In the genomic region with DNA sequence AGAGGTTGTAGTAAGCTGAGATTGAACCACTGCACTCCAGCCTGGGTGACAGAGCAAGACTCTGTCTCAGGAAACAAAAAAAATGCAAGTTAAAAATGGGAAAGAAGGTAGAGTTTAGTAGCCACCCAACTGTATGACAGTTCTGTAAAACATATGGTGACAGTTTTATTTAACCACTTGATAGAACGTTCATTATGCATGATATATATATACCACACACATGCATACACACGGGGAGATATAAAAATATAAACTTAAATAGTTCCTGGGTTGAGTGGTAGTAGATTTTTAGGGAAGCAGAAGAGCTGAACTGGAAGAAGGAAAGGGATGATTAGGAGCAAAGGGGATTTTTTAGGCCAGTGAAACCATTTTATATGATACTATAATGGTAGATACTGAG, we compare ENCODE assay signal across 19 cellular contexts.
A peak's percentile ranks its signal among the peaks of the same experiment; 100 is the strongest.
DNase-seq lines count a peak whose midpoint lies in the region; ATAC-seq, FAIRE-seq and TF ChIP-seq lines count a peak whose summit lies in the region.
"Had no signal": no experiment of that assay in that cellular context is flagged by ENCODE, and none has a peak within 500 bp of the region (broad histone marks: within the 10 kb centered on the region; RNA-seq: fewer than 3 reads in every experiment).

No MANE protein-coding gene starts in this region.

- no peaks in the 10 kb centered on the region for H4K20me1 ChIP-seq in GM12878 (ENCODE audit: control insufficient read depth, insufficient read depth)

- peaks cover 21 to 33% of the 10 kb centered on the region in 2 donors for H3K36me3 Mint-ChIP-seq in CD14-positive monocyte
- H3K36me3 Mint-ChIP-seq in immature natural killer cell = peaks cover 0 to 5% (median 3%) of the 10 kb centered on the region in 3 donors

- no TSS peak for BruUV-seq in GM12878 (replicated peaks; lab: Mats Ljungman, UMichigan)

- H3K27ac Mint-ChIP-seq in CD14-positive monocyte (peak overlapping the region in 4 of 7 donors; percentile 3 to 70 (median 46)), immature natural killer cell (peak overlapping the region; percentile 0 to 82 (median 26))
- H3K27ac Mint-ChIP-seq: CD8-positive, alpha-beta T cell had no signal

- peaks cover 24% of the 10 kb centered on the region for H3K4me1 Mint-ChIP-seq in CD14-positive monocyte
- peaks cover 49 to 79% of the 10 kb centered on the region in 2 donors for H3K4me1 Mint-ChIP-seq in immature natural killer cell

- no peaks in the 10 kb centered on the region for H3K27me3 ChIP-seq in GM12878 (replicated peaks in 1 of 2; ENCODE audit: control insufficient read depth in 2 of 2, insufficient read depth in 2 of 2, low read length in 1 of 2)
- H3K27me3 ChIP-seq: BE2C had no signal

- RAD21 ChIA-PET in GM12878 (lab: Charles Lee; ENCODE audit: unreplicated experiment) = interaction anchor here (0.6 to 5.4 kb wide), 8 partner anchors 15 to 391 kb away, joined by 3 to 35 read pairs (median 5); no protein-coding TSS in a partner anchor

- no peak overlapping the region for H3K4me2 ChIP-seq in GM12878 (ENCODE audit: control insufficient read depth, insufficient read depth)
- H3K4me2 ChIP-seq: A549 had no signal

- TF ChIP-seq POLR2A in GM12878 (IDR thresholded peaks at IDR 0.05; ENCODE audit: low read depth, low read length) = no peak

- CTCF ChIA-PET in HEK293 (lab: Yijun Ruan, JAX) = interaction anchor here (0.6 to 2.2 kb wide), 3 partner anchors 21 to 259 kb away, joined by 3 to 10 read pairs (median 4); no protein-coding TSS in a partner anchor
- CTCF ChIA-PET in GM12878 (lab: Yijun Ruan, JAX) = interaction anchor here (1.0 to 6.4 kb wide), 5 partner anchors 21 to 390 kb away, joined by 3 to 41 read pairs (median 6); no protein-coding TSS in a partner anchor

- no peak for TF ChIP-seq EP300 in GM12878 (IDR thresholded peaks at IDR 0.05; ENCODE audit: borderline replicate concordance in 1 of 2, control insufficient read depth in 1 of 2, low read depth in 2 of 2, low read length in 2 of 2)

- intact Hi-C loops in CD14-positive monocyte (cut with micrococcal nuclease) = no loop called here
- intact Hi-C loops in GM12878 (cut with micrococcal nuclease; ENCODE audit: unreplicated experiment) = loop anchor here (5.0 kb wide), 2 partner anchors 116 to 361 kb away; partner anchors contain the start of gene XRCC2

- TF ChIP-seq RAD21 in GM12878 (IDR thresholded peaks at IDR 0.05; ENCODE audit: insufficient read depth, low read depth, low read length) = no peak

- H3K4me3 ChIP-seq in HEK293 (ENCODE audit: low read depth, low read length) = no peak overlapping the region
- H3K4me3 ChIP-seq in GM12878 = no peak overlapping the region
- H3K4me3 ChIP-seq: A549, GM23248 had no signal

- TF ChIP-seq CTCF in CD14-positive monocyte (IDR thresholded peaks at IDR 0.05) (no peak), HEK293 (tag by site-specific recombination; IDR thresholded peaks at IDR 0.05) (no peak), GM12878 (IDR thresholded peaks at IDR 0.05 in 2 of 3, conservative IDR thresholded peaks at IDR 0.05 in 1 of 3; ENCODE audit: control insufficient read depth in 2 of 3, extremely low read depth in 1 of 3, insufficient read depth in 1 of 3, low read depth in 3 of 3, low read length in 3 of 3) (no peak)

- peaks cover 7% of the 10 kb centered on the region for H3K79me2 ChIP-seq in GM12878 (ENCODE audit: control insufficient read depth, insufficient read depth, low read length)

- H3K4me1 ChIP-seq in HEK293 (ENCODE audit: control insufficient read depth, insufficient read depth, low read length) (peaks cover 6% of the 10 kb centered on the region), GM12878 (ENCODE audit: control insufficient read depth, insufficient read depth, low read length) (peaks cover 12% of the 10 kb centered on the region; the same call in 1 of the 2 replicates)

- H3K27me3 Mint-ChIP-seq in CD14-positive monocyte (ENCODE audit: low read depth in 3 of 3) = peaks cover 0 to 2% (median 0%) of the 10 kb centered on the region in 3 donors
- H3K27me3 Mint-ChIP-seq in immature natural killer cell (ENCODE audit: low read depth in 3 of 3) = no peaks in the 10 kb centered on the region

- no peak overlapping the region for H3K4me3 Mint-ChIP-seq in CD14-positive monocyte
- peak overlapping the region in 1 of 5 donors; percentile 1 for H3K4me3 Mint-ChIP-seq in immature natural killer cell
- H3K4me3 Mint-ChIP-seq: CD8-positive, alpha-beta T cell had no signal

- H3K36me3 ChIP-seq in HEK293 (ENCODE audit: control insufficient read depth in 2 of 2, insufficient read depth in 1 of 2, low read length in 2 of 2) (peaks cover under 1 to 15% of the 10 kb centered on the region in 2 experiments; a peak in 2 of 3 replicates), GM12878 (ENCODE audit: control insufficient read depth in 2 of 2, insufficient read depth in 2 of 2, low read length in 1 of 2) (peaks cover 0 to 10% of the 10 kb centered on the region in 2 experiments; a peak in 2 of 4 replicates)
- H3K36me3 ChIP-seq: BE2C had no signal

- POLR2A ChIA-PET in HEK293 (lab: Yijun Ruan, JAX) = no interaction called here
- POLR2A ChIA-PET in GM12878 (lab: Charles Lee) = interaction anchor here (1.5 to 1.7 kb wide), 3 partner anchors 17 to 26 kb away, joined by 3 to 10 read pairs (median 6); no protein-coding TSS in a partner anchor

- DNase-seq in CD14-positive monocyte (ENCODE audit: low spot score) (no peak), GM12878 (ENCODE audit: low read depth, low spot score) (no peak), immature natural killer cell (no peak), NCI-H1436 (lab: John Stamatoyannopoulos, UW) (no peak), NCI-H187 treated with DMSO at 0.1 percent for 48 hours (lab: John Stamatoyannopoulos, UW) (no peak)
- DNase-seq: BE2C; CD8-positive, alpha-beta T cell; COR-L47; GM23248 had no signal

- no peak overlapping the region for H2AFZ ChIP-seq in GM12878 (ENCODE audit: control insufficient read depth, low read depth, low read length)
- H2AFZ ChIP-seq: GM23248 had no signal

- in situ Hi-C loops in GM12878 (cut with MboI) = no loop called here

- no peaks in the 10 kb centered on the region for H3K9me3 Mint-ChIP-seq in CD14-positive monocyte
- H3K9me3 Mint-ChIP-seq in immature natural killer cell = no peaks in the 10 kb centered on the region
- H3K9me3 Mint-ChIP-seq: CD8-positive, alpha-beta T cell had no signal

- H3K27ac ChIP-seq in HEK293 (ENCODE audit: extremely low read depth, low read depth, low read length) = no peak overlapping the region
- peak overlapping the region; percentile 18; the same call in 1 of the 2 replicates for H3K27ac ChIP-seq in GM12878 (ENCODE audit: control insufficient read depth, insufficient read depth)
- H3K27ac ChIP-seq: A549, C4-2B, GM23248 had no signal

- FAIRE-seq in GM12878 (lab: Jason Lieb, UNC) = no peak
- FAIRE-seq: A549, GM18507, H54, HepG2, HTR-8/SVneo had no signal

- WGBS in GM12878 (ENCODE audit: insufficient coverage, insufficient replicate concordance, low lambda C conversion rate, missing lambda C conversion rate) = 67% methylated on average over 2 of the region's 2 CpGs

- no peak overlapping the region for H3K9ac ChIP-seq in GM12878 (ENCODE audit: control insufficient read depth, insufficient read depth, low read length)
- H3K9ac ChIP-seq: GM23248 had no signal

- SMC1A ChIA-PET in GM12878 (lab: Charles Lee; ENCODE audit: uncharacterized antibody, unreplicated experiment) = interaction anchor here (1.2 to 7.6 kb wide), 8 partner anchors 12 to 390 kb away, joined by 3 to 64 read pairs (median 6); no protein-coding TSS in a partner anchor

- ATAC-seq in GM12878 = no peak
- ATAC-seq in HG02870 (IDR thresholded peaks at IDR 0.05; ENCODE audit: unreplicated experiment) = no peak
- ATAC-seq in HG03439 (IDR thresholded peaks at IDR 0.05; ENCODE audit: unreplicated experiment) = no peak
- ATAC-seq: A549; CD8-positive, alpha-beta T cell; HCT116; HepG2 had no signal

- H3K9me3 ChIP-seq in HEK293 (ENCODE audit: control insufficient read depth, insufficient read depth, low read depth, low read length) (no peaks in the 10 kb centered on the region), GM12878 (replicated peaks; ENCODE audit: control insufficient read depth, insufficient read depth, low read length) (no peaks in the 10 kb centered on the region; the same call in 1 of the 3 replicates)
- H3K9me3 ChIP-seq: A549, BE2C had no signal

TF ChIP-seq in HEK293, 187 proteins besides CTCF, POLR2A, EP300 and RAD21 (continues in another document):
- no peak for TF ChIP-seq ZXDB (tag by site-specific recombination; IDR thresholded peaks at IDR 0.05)
- TF ChIP-seq FEZF1 (tag by site-specific recombination; IDR thresholded peaks at IDR 0.05) = no peak
- no peak for TF ChIP-seq BCL11B (tag by site-specific recombination; IDR thresholded peaks at IDR 0.05; ENCODE audit: low read depth)

TF ChIP-seq in GM12878, 131 proteins besides CTCF, POLR2A, EP300 and RAD21 (continues in another document):
- TF ChIP-seq KLF5 (IDR thresholded peaks at IDR 0.05; ENCODE audit: partially characterized antibody) (no peak), SUPT20H (IDR thresholded peaks at IDR 0.05; ENCODE audit: borderline replicate concordance, control insufficient read depth, low read depth, low read length) (no peak), SREBF2 (IDR thresholded peaks at IDR 0.05; ENCODE audit: low read length) (no peak), RBBP5 (conservative IDR thresholded peaks at IDR 0.05) (no peak), ZSCAN29 (IDR thresholded peaks at IDR 0.05) (no peak), EED (IDR thresholded peaks at IDR 0.05; ENCODE audit: low read depth) (no peak), NFYA (IDR thresholded peaks at IDR 0.05; ENCODE audit: borderline replicate concordance, low read depth, low read length) (no peak), IKZF2 (IDR thresholded peaks at IDR 0.05) (no peak), MYC (IDR thresholded peaks at IDR 0.05; ENCODE audit: insufficient read depth, insufficient read length, insufficient replicate concordance, low read length, severe bottlenecking) (no peak), BHLHE40 (IDR thresholded peaks at IDR 0.05; ENCODE audit: borderline replicate concordance in 1 of 2, low read depth in 2 of 2, low read length in 1 of 2) (no peak), NKRF (conservative IDR thresholded peaks at IDR 0.05) (no peak)
